In genomic region chr16:67246081-67246944, GRCh38 we compare ENCODE assay signal across 8 cellular contexts. TPM values are rescaled to one million over a fixed set of nuclear protein-coding genes. Genes with fewer than 3 reads are reported as not detected.
DNase-seq lines count a peak whose midpoint lies in the region; ATAC-seq and TF ChIP-seq lines count a peak whose summit lies in the region.

No MANE protein-coding gene starts in this region.

- 1% methylated on average over 60 to 61 of the region's 61 CpGs for WGBS in esophagus, 2 donors
- WGBS in suprapubic skin = 0% methylated on average over 6 of the region's 61 CpGs

- DNase-seq in SIG-M5 treated with dmso at 0.1 percent for 504 hours (lab: John Stamatoyannopoulos, UW; ENCODE audit: unreplicated experiment) = peak; percentile 36
- no peak for DNase-seq in SIG-M5 (lab: John Stamatoyannopoulos, UW)
- peak; percentile 89 for DNase-seq in NCI-H82 (lab: John Stamatoyannopoulos, UW)
- DNase-seq in activated T-cell treated with anti-CD3 and anti-CD28 coated beads, Interleukin-2, amount 50 U/mL, for 1 hour = peak; percentile 63
- peak in 1 of 2 donors; percentile 87 for DNase-seq in suprapubic skin (ENCODE audit: low spot score in 2 of 2)

- H3K4me3 ChIP-seq in esophagus (ENCODE audit: low read depth in 1 of 2, low read length in 2 of 2) = peak overlapping the region; percentile 51 to 70
- H3K4me3 ChIP-seq in muscle layer of colon (ENCODE audit: low read depth in 1 of 2, low read length in 2 of 2) = peak overlapping the region; percentile 73 to 82
- H3K4me3 ChIP-seq in suprapubic skin = peak overlapping the region; percentile 89

- H3K27ac ChIP-seq in esophagus (ENCODE audit: low read depth in 2 of 2, low read length in 1 of 2) (peak overlapping the region; percentile 84), muscle layer of colon (ENCODE audit: low read depth, low read length) (peak overlapping the region; percentile 91), suprapubic skin (peak overlapping the region; percentile 85)

- no peak for TF ChIP-seq EP300 in suprapubic skin (IDR thresholded peaks at IDR 0.05)

- H3K27me3 ChIP-seq in esophagus (ENCODE audit: control insufficient read depth in 1 of 2, insufficient read depth in 2 of 2, low read length in 2 of 2) = peaks cover 0 to 8% of the 10 kb centered on the region in 2 donors
- H3K27me3 ChIP-seq in muscle layer of colon (ENCODE audit: control insufficient read depth in 1 of 2, insufficient read depth in 2 of 2, low read length in 2 of 2) = peaks cover 22 to 28% of the 10 kb centered on the region in 2 donors
- H3K27me3 ChIP-seq in suprapubic skin = peaks cover 27% of the 10 kb centered on the region

- TF ChIP-seq CTCF in suprapubic skin (IDR thresholded peaks at IDR 0.05) = peak in 1 of 2 donors; percentile 34

- H3K36me3 ChIP-seq in esophagus (ENCODE audit: control insufficient read depth in 2 of 2, insufficient read depth in 2 of 2, low read length in 1 of 2) (no peaks in the 10 kb centered on the region), muscle layer of colon (ENCODE audit: insufficient read depth, low read length) (no peaks in the 10 kb centered on the region), suprapubic skin (no peaks in the 10 kb centered on the region)

- H3K4me1 ChIP-seq in esophagus (ENCODE audit: control insufficient read depth in 2 of 2, insufficient read depth in 2 of 2, low read length in 1 of 2) = peaks cover 9 to 28% of the 10 kb centered on the region in 2 donors
- H3K4me1 ChIP-seq in muscle layer of colon (ENCODE audit: insufficient read depth, low read length) = peaks cover 38% of the 10 kb centered on the region
- peaks cover 80% of the 10 kb centered on the region for H3K4me1 ChIP-seq in suprapubic skin

- H3K9ac ChIP-seq in muscle layer of colon (ENCODE audit: low read length) = peak overlapping the region; percentile 19

- no peaks in the 10 kb centered on the region for H3K9me3 ChIP-seq in esophagus (ENCODE audit: control insufficient read depth in 2 of 2, insufficient read depth in 1 of 2, low read depth in 1 of 2, low read length in 1 of 2)
- H3K9me3 ChIP-seq in muscle layer of colon (ENCODE audit: low read length) = no peaks in the 10 kb centered on the region
- H3K9me3 ChIP-seq in suprapubic skin = no peaks in the 10 kb centered on the region

- TF ChIP-seq POLR2A in suprapubic skin (IDR thresholded peaks at IDR 0.05) = no peak

- ATAC-seq in HG03045 (IDR thresholded peaks at IDR 0.05; ENCODE audit: unreplicated experiment) = peak; percentile 29

RNA-seq across cellular contexts. Expression of gene FHOD1, which starts 1.0 kb away (rescaled TPM):
- 10 to 100 TPM in 1 of 2 donors, 1 to 10 TPM in 1; 6.3 to 11.4 TPM for polyA plus RNA-seq in esophagus
- 10 to 100 TPM in 3 of 4 donors, 1 to 10 TPM in 1; 7.7 to 28.8 (median 15.3) TPM for total RNA-seq in suprapubic skin

RNA-seq across cellular contexts. Expression of gene SLC9A5, which starts 2.5 kb away (rescaled TPM):
- under 1 TPM; 0.11 to 0.43 TPM for polyA plus RNA-seq in esophagus
- under 1 TPM; 0.26 to 0.64 (median 0.43) TPM for total RNA-seq in suprapubic skin

RNA-seq across cellular contexts. Expression of gene TMEM208, which starts 19.4 kb away (rescaled TPM):
- 10 to 100 TPM; 73.4 to 83.1 TPM for polyA plus RNA-seq in esophagus
- total RNA-seq in suprapubic skin = 10 to 100 TPM; 32.8 to 46.8 (median 40.0) TPM

RNA-seq across cellular contexts. Expression of gene PLEKHG4, which starts 33.0 kb away (rescaled TPM):
- polyA plus RNA-seq in esophagus = 10 to 100 TPM in 1 of 2 donors, 1 to 10 TPM in 1; 8.9 to 13.3 TPM
- total RNA-seq in suprapubic skin = 10 to 100 TPM; 13.8 to 36.8 (median 26.9) TPM

RNA-seq across cellular contexts. Expression of gene ELMO3, which starts 47.4 kb away (rescaled TPM):
- 10 to 100 TPM; 21.5 to 23.7 TPM for polyA plus RNA-seq in esophagus
- 10 to 100 TPM; 48.0 to 77.6 (median 56.7) TPM for total RNA-seq in suprapubic skin
